16 cellular contexts compared by ENCODE assay signal in genomic region chrX:69036674-69037573, GRCh38.
"Had no signal": no experiment of that assay in that cellular context is flagged by ENCODE, and none has a peak within 500 bp of the region (broad histone marks: within the 10 kb centered on the region; RNA-seq: fewer than 3 reads in every experiment).

No MANE protein-coding gene starts in this region.

- H3K27ac ChIP-seq: dorsolateral prefrontal cortex, left ventricle myocardium inferior, neutrophil, thyroid gland, WERI-Rb-1 had no signal

- H3K36me3 Mint-ChIP-seq: activated CD4-positive, alpha-beta memory T cell treated with anti-CD3 and anti-CD28 coated beads for 36 hours; activated CD8-positive, alpha-beta memory T cell treated with anti-CD3 and anti-CD28 coated beads, Interleukin-2, amount 10 ng/mL, durations not matched to agents 7 days and 5 days; activated naive CD8-positive, alpha-beta T cell treated with anti-CD3 and anti-CD28 coated beads, Interleukin-2, amount 10 ng/mL, durations not matched to agents 7 days and 5 days; stimulated activated naive B cell treated with anti-CD40 and anti-IgM and Interleukin-4, amounts not matched to agents 10 μg/mL and 1 μg/mL and 100 μg/mL, for 72 hours had no signal

- H3K27me3 Mint-ChIP-seq: activated CD4-positive, alpha-beta memory T cell treated with anti-CD3 and anti-CD28 coated beads for 36 hours; activated CD8-positive, alpha-beta memory T cell treated with anti-CD3 and anti-CD28 coated beads, Interleukin-2, amount 10 ng/mL, durations not matched to agents 7 days and 5 days; activated naive CD8-positive, alpha-beta T cell treated with anti-CD3 and anti-CD28 coated beads, Interleukin-2, amount 10 ng/mL, durations not matched to agents 7 days and 5 days; activated T-helper 17 cell treated with anti-CD3 and anti-CD28 coated beads, Interleukin-2, amount 50 U/mL, for 72 hours had no signal

- H3K4me3 Mint-ChIP-seq: activated CD4-positive, alpha-beta memory T cell treated with anti-CD3 and anti-CD28 coated beads for 36 hours; activated CD8-positive, alpha-beta memory T cell treated with anti-CD3 and anti-CD28 coated beads, Interleukin-2, amount 10 ng/mL, durations not matched to agents 7 days and 5 days; activated naive CD8-positive, alpha-beta T cell treated with anti-CD3 and anti-CD28 coated beads, Interleukin-2, amount 10 ng/mL, durations not matched to agents 7 days and 5 days; activated T-helper 17 cell treated with anti-CD3 and anti-CD28 coated beads, Interleukin-2, amount 50 U/mL, for 72 hours; stimulated activated naive B cell treated with anti-CD40 and anti-IgM and Interleukin-4, amounts not matched to agents 10 μg/mL and 1 μg/mL and 100 μg/mL, for 72 hours had no signal

- H3K4me1 Mint-ChIP-seq: activated CD8-positive, alpha-beta memory T cell treated with anti-CD3 and anti-CD28 coated beads, Interleukin-2, amount 10 ng/mL, durations not matched to agents 7 days and 5 days; activated naive CD8-positive, alpha-beta T cell treated with anti-CD3 and anti-CD28 coated beads, Interleukin-2, amount 10 ng/mL, durations not matched to agents 7 days and 5 days; activated T-helper 17 cell treated with anti-CD3 and anti-CD28 coated beads, Interleukin-2, amount 50 U/mL, for 72 hours; stimulated activated naive B cell treated with anti-CD40 and anti-IgM and Interleukin-4, amounts not matched to agents 10 μg/mL and 1 μg/mL and 100 μg/mL, for 72 hours had no signal

- H3K9me3 ChIP-seq: left ventricle myocardium inferior, neutrophil, thyroid gland had no signal

- H3K27ac Mint-ChIP-seq: activated CD4-positive, alpha-beta memory T cell treated with anti-CD3 and anti-CD28 coated beads for 36 hours; activated CD8-positive, alpha-beta memory T cell treated with anti-CD3 and anti-CD28 coated beads, Interleukin-2, amount 10 ng/mL, durations not matched to agents 7 days and 5 days; activated naive CD8-positive, alpha-beta T cell treated with anti-CD3 and anti-CD28 coated beads, Interleukin-2, amount 10 ng/mL, durations not matched to agents 7 days and 5 days; activated T-helper 17 cell treated with anti-CD3 and anti-CD28 coated beads, Interleukin-2, amount 50 U/mL, for 72 hours; stimulated activated naive B cell treated with anti-CD40 and anti-IgM and Interleukin-4, amounts not matched to agents 10 μg/mL and 1 μg/mL and 100 μg/mL, for 72 hours had no signal

- ATAC-seq: activated CD8-positive, alpha-beta memory T cell treated with anti-CD3 and anti-CD28 coated beads, Interleukin-2, amount 10 ng/mL, durations not matched to agents 7 days and 5 days; activated T-helper 17 cell treated with anti-CD3 and anti-CD28 coated beads, Interleukin-2, amount 50 U/mL, for 72 hours; stimulated activated naive B cell treated with anti-CD40 and anti-IgM and Interleukin-4, amounts not matched to agents 10 μg/mL and 1 μg/mL and 100 μg/mL, for 72 hours had no signal

- H3K4me3 ChIP-seq: dorsolateral prefrontal cortex, left ventricle myocardium inferior, thyroid gland had no signal

- H3K36me3 ChIP-seq: left ventricle myocardium inferior, neutrophil, thyroid gland, WERI-Rb-1 had no signal

- DNase-seq: activated CD4-positive, alpha-beta memory T cell treated with anti-CD3 and anti-CD28 coated beads for 36 hours; activated CD8-positive, alpha-beta memory T cell treated with anti-CD3 and anti-CD28 coated beads, Interleukin-2, amount 10 ng/mL, durations not matched to agents 7 days and 5 days; activated naive CD4-positive, alpha-beta T cell; activated naive CD8-positive, alpha-beta T cell treated with anti-CD3 and anti-CD28 coated beads, Interleukin-2, amount 10 ng/mL, durations not matched to agents 7 days and 5 days; activated T-cell treated with anti-CD3 and anti-CD28 coated beads, Interleukin-2, amount 50 U/mL, for 1 hour; amygdala; dorsolateral prefrontal cortex; foreskin melanocyte; kidney glomerular epithelial cell; left ventricle myocardium inferior; stimulated activated naive B cell treated with anti-CD40 and anti-IgM and Interleukin-4, amounts not matched to agents 10 μg/mL and 1 μg/mL and 100 μg/mL, for 72 hours; SW 1271; thyroid gland; WERI-Rb-1 had no signal

- H3K9me3 Mint-ChIP-seq: activated CD4-positive, alpha-beta memory T cell treated with anti-CD3 and anti-CD28 coated beads for 36 hours; activated naive CD8-positive, alpha-beta T cell treated with anti-CD3 and anti-CD28 coated beads, Interleukin-2, amount 10 ng/mL, durations not matched to agents 7 days and 5 days; activated T-helper 17 cell treated with anti-CD3 and anti-CD28 coated beads, Interleukin-2, amount 50 U/mL, for 72 hours; stimulated activated naive B cell treated with anti-CD40 and anti-IgM and Interleukin-4, amounts not matched to agents 10 μg/mL and 1 μg/mL and 100 μg/mL, for 72 hours had no signal

- H3K4me1 ChIP-seq: left ventricle myocardium inferior, thyroid gland had no signal

- H3K27me3 ChIP-seq: neutrophil, thyroid gland had no signal
